In genomic region chr6:126047648-126048047, GRCh38 we compare ENCODE assay signal across 25 cellular contexts.
"Had no signal": no experiment of that assay in that cellular context is flagged by ENCODE, and none has a peak within 500 bp of the region (broad histone marks: within the 10 kb centered on the region; RNA-seq: fewer than 3 reads in every experiment).

No MANE protein-coding gene starts in this region.

- H3K4me3 ChIP-seq: colonic mucosa, coronary artery, dorsolateral prefrontal cortex, esophagus muscularis mucosa, esophagus squamous epithelium, gastrocnemius medialis, gastroesophageal sphincter, heart left ventricle, heart right ventricle had no signal

- H3K4me1 ChIP-seq: colonic mucosa, esophagus squamous epithelium, foreskin keratinocyte, gastrocnemius medialis had no signal

- H3K27me3 ChIP-seq: colonic mucosa, dorsolateral prefrontal cortex, esophagus muscularis mucosa, esophagus squamous epithelium, foreskin keratinocyte, gastrocnemius medialis, gastroesophageal sphincter, heart left ventricle, heart right ventricle had no signal

- H3K27me3 Mint-ChIP-seq: dendritic cell treated with granulocyte-macrophage colony-stimulating factor and Interleukin-4, amounts not matched to agents 40 ng/mL and 50 ng/mL, for 4 days; effector memory CD8-positive, alpha-beta T cell had no signal

- H3K36me3 ChIP-seq: colonic mucosa, gastrocnemius medialis had no signal

- H3K4me1 Mint-ChIP-seq: endodermal cell had no signal

- H3K9me3 Mint-ChIP-seq: dendritic cell treated with granulocyte-macrophage colony-stimulating factor and Interleukin-4, amounts not matched to agents 40 ng/mL and 50 ng/mL, for 4 days had no signal

- H3K4me3 Mint-ChIP-seq: dendritic cell treated with granulocyte-macrophage colony-stimulating factor and Interleukin-4, amounts not matched to agents 40 ng/mL and 50 ng/mL, for 4 days; effector memory CD8-positive, alpha-beta T cell; endodermal cell had no signal

- H3K9me3 ChIP-seq: colonic mucosa, esophagus squamous epithelium, gastrocnemius medialis had no signal

- H3K27ac ChIP-seq: colonic mucosa, coronary artery, dorsolateral prefrontal cortex, epithelial cell of prostate, esophagus muscularis mucosa, esophagus squamous epithelium, foreskin keratinocyte, gastrocnemius medialis, gastroesophageal sphincter, heart left ventricle, heart right ventricle had no signal

- ATAC-seq: effector memory CD8-positive, alpha-beta T cell; esophagus mucosa; foreskin keratinocyte; gastrocnemius medialis; gastroesophageal sphincter; heart left ventricle; heart right ventricle had no signal

- H3K27ac Mint-ChIP-seq: dendritic cell treated with granulocyte-macrophage colony-stimulating factor and Interleukin-4, amounts not matched to agents 40 ng/mL and 50 ng/mL, for 4 days; effector memory CD8-positive, alpha-beta T cell; endodermal cell had no signal

- DNase-seq: colonic mucosa; cortex of kidney; dermis blood vessel endothelial cell; dorsolateral prefrontal cortex; effector CD4-positive, alpha-beta T cell; effector CD8-positive, alpha-beta T cell; effector memory CD4-positive, alpha-beta T cell; effector memory CD8-positive, alpha-beta T cell; endodermal cell; erythroblast; esophagus squamous epithelium; foreskin fibroblast; foreskin keratinocyte; foreskin melanocyte; gastrocnemius medialis; glutamatergic neuron; head of caudate nucleus; heart left ventricle; heart right ventricle had no signal
